ENCODE assay signal across 8 cellular contexts in the genomic region with DNA sequence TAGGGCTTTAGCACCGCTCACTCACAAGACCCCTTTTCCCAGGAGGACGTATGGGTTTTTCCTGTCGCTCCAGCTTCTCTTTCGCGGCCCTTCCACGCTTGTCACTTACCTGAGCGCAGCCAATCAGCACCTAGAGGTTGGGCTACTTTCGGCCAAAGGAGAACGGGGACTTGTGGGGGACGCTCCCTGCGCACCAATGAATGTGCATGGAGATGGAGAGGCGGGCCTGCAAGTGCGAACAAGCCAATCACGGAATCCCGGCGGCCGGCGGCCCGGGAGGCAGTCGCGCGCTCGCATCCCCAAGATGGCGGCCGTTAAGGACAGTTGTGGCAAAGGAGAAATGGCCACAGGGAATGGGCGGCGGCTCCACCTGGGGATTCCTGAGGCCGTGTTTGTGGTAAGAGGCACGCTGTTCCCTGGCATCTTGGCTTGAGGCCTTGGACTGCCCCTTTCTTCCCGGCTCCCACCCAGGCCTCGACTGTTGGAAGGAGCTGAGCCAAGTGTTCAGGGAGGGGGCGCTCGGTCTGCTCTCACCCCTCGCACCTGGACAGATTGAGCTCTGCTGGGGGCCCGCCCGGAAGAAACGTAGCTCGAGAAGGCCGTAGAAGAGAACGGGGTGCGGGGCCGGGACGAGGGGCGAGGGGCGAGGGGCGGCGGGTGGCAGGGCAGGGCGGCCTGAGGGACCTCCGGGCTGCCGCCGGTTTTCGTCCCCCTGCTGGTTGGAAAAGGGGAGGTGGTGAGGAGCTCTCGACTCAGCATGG. TPM values are rescaled to one million over a fixed set of nuclear protein-coding genes. Genes with fewer than 3 reads are reported as not detected.
DNase-seq lines count a peak whose midpoint lies in the region; ATAC-seq and TF ChIP-seq lines count a peak whose summit lies in the region.

A gene with protein sequence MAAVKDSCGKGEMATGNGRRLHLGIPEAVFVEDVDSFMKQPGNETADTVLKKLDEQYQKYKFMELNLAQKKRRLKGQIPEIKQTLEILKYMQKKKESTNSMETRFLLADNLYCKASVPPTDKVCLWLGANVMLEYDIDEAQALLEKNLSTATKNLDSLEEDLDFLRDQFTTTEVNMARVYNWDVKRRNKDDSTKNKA (plus strand): TSS at position 282 of the 761 bp plus-strand sequence. CDS start 23 bp downstream, at position 305.

- TF ChIP-seq POLR2A in esophagus squamous epithelium (IDR thresholded peaks at IDR 0.05) = peak in 1 of 4 donors; percentile 33

- H4K20me1 ChIP-seq in DOHH2 (ENCODE audit: control insufficient read depth, insufficient read depth, low read depth, low read length) (no peaks in the 10 kb centered on the region), Karpas-422 (ENCODE audit: insufficient read depth, low read depth, low read length) (no peaks in the 10 kb centered on the region)

- H3K27me3 ChIP-seq in DOHH2 (ENCODE audit: control insufficient read depth, low read length) (no peaks in the 10 kb centered on the region), Karpas-422 (ENCODE audit: low read length) (no peaks in the 10 kb centered on the region), esophagus squamous epithelium (no peaks in the 10 kb centered on the region)

- intact Hi-C loops in esophagus squamous epithelium (cut with DNase I) = no loop called here

- H3K4me3 ChIP-seq in DOHH2 (ENCODE audit: low read length) = peak within 1 kb of the TSS; percentile 93
- H3K4me3 ChIP-seq in Karpas-422 (ENCODE audit: low read length) = peak within 1 kb of the TSS; percentile 81
- H3K4me3 ChIP-seq in esophagus squamous epithelium = peak within 1 kb of the TSS; percentile 65 to 77 (median 70)

- DNase-seq in Karpas-422 (peak; percentile 95), RKO (ENCODE audit: low spot score) (peak; percentile 94), activated T-helper 1 cell treated with Interleukin-2 at 50 U/mL for 16 hours (ENCODE audit: low read depth) (peak; percentile 78), esophagus squamous epithelium (lab: John Stamatoyannopoulos, UW) (peak; percentile 56), myocyte (ENCODE audit: low read depth) (peak; percentile 95)
- peak; percentile 62 to 78 for DNase-seq in stimulated activated CD8-positive, alpha-beta memory T cell treated with anti-CD3 and anti-CD28 coated beads, Interleukin-7, amount 100 ng/mL, for 48 hours (ENCODE audit: extremely low read depth in 1 of 2, low read depth in 1 of 2)

- H2AFZ ChIP-seq in Karpas-422 (ENCODE audit: low read length) = no peak within 1 kb of the TSS

- H3K79me2 ChIP-seq in DOHH2 (ENCODE audit: control insufficient read depth, low read length) (peaks cover 47% of the 10 kb centered on the region), Karpas-422 (ENCODE audit: low read length) (peaks cover 45% of the 10 kb centered on the region)

- peak within 1 kb of the TSS; percentile 65 for H3K4me2 ChIP-seq in DOHH2 (ENCODE audit: low read length)
- peak within 1 kb of the TSS; percentile 81 for H3K4me2 ChIP-seq in Karpas-422 (ENCODE audit: low read depth, low read length, poor library complexity, severe bottlenecking)

- H3K9me2 ChIP-seq in DOHH2 (replicated peaks; ENCODE audit: control insufficient read depth, low read length) = no peaks in the 10 kb centered on the region
- H3K9me2 ChIP-seq in Karpas-422 (replicated peaks; ENCODE audit: insufficient read depth, low read length) = no peaks in the 10 kb centered on the region

- peak within 1 kb of the TSS; percentile 81 for H3K9ac ChIP-seq in Karpas-422 (ENCODE audit: low read length)

- H3K9me3 ChIP-seq in DOHH2 (ENCODE audit: control insufficient read depth, insufficient read depth, low read length) (no peaks in the 10 kb centered on the region), Karpas-422 (ENCODE audit: low read length) (no peaks in the 10 kb centered on the region), esophagus squamous epithelium (no peaks in the 10 kb centered on the region)

- TF ChIP-seq CTCF in DOHH2 (IDR thresholded peaks at IDR 0.05; ENCODE audit: low read depth, low read length, poor library complexity, severe bottlenecking) (peak; percentile 59), esophagus squamous epithelium (IDR thresholded peaks at IDR 0.05) (peak in 2 of 6 experiments; percentile 34 to 42)

- H3K27ac ChIP-seq in DOHH2 (ENCODE audit: low read depth, low read length) = peak within 1 kb of the TSS; percentile 44
- H3K27ac ChIP-seq in Karpas-422 (ENCODE audit: low read length) = peak within 1 kb of the TSS; percentile 31; the same call in 1 of the 2 replicates
- peak within 1 kb of the TSS; percentile 89 to 93 (median 90) for H3K27ac ChIP-seq in esophagus squamous epithelium

- 0 to 31% methylated on average over 1 to 11 of the region's 53 CpGs for WGBS in esophagus squamous epithelium, 2 donors

- H3K36me3 ChIP-seq in DOHH2 (ENCODE audit: control insufficient read depth, low read length) (peaks cover 15% of the 10 kb centered on the region), Karpas-422 (ENCODE audit: insufficient read depth, low read length) (peaks cover 4% of the 10 kb centered on the region), esophagus squamous epithelium (peaks cover 0 to 12% (median 0%) of the 10 kb centered on the region in 3 donors)

- H3K4me1 ChIP-seq in DOHH2 (ENCODE audit: control insufficient read depth, low read length) (peaks cover 22% of the 10 kb centered on the region), Karpas-422 (ENCODE audit: low read length) (peaks cover 21% of the 10 kb centered on the region), esophagus squamous epithelium (peaks cover 0 to 25% (median 4%) of the 10 kb centered on the region in 3 donors)

- H3F3A ChIP-seq in DOHH2 (ENCODE audit: control insufficient read depth, insufficient read depth) = no peaks in the 10 kb centered on the region

- ATAC-seq in GM21825 (IDR thresholded peaks at IDR 0.05; ENCODE audit: unreplicated experiment) = peak; percentile 93

RNA-seq across cellular contexts. Expression of the gene that starts here (rescaled TPM):
- 28.8 and 58.4 TPM in 2 replicates for total RNA-seq in Karpas-422 (2014; rRNA removed; shearing (Covaris generic); ENCODE audit: low replicate concordance)
- total RNA-seq in esophagus squamous epithelium = 10 to 100 TPM; 18.8 to 45.5 (median 32.9) TPM
- 80.2 and 80.8 TPM in 2 replicates for total RNA-seq in myocyte
- polyA plus RNA-seq in myocyte (2012) = 18.5 TPM

Comparison
In these comparisons a context has a peak if more than half of its experiments do, and no peak if none do; other contexts are left out.
1. Peak in every context shown above with its lines: DNase-seq, ATAC-seq, H3K4me3 ChIP-seq and H3K27ac ChIP-seq.
2. H3K27ac ChIP-seq: peak in every context shown above with its lines; median percentile 90 in esophagus squamous epithelium; 44 in DOHH2; 31 in Karpas-422.